ENCODE assay signal across 9 cellular contexts in the genomic region with DNA sequence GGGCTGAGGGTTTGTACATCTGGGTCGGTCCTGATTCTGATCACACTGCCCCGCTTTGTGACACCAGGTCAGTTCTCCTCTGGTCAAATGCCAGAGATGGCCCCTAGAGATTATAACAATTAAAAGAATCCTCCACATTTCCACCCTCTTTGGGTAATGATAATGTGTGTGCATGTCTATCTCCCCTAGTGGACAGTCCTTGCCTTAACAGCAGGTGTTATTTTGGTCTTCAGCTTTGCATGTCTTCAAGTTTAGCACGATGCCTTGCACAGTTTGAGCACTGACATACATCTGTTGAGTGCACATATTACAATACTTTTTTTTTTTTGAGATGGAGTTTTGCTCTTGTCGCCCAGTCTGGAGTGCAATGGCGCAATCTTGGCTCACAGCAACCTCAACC. TPM values are rescaled to one million over a fixed set of nuclear protein-coding genes. Genes with fewer than 3 reads are reported as not detected.
DNase-seq lines count a peak whose midpoint lies in the region; ATAC-seq and TF ChIP-seq lines count a peak whose summit lies in the region.
"Had no signal": no experiment of that assay in that cellular context is flagged by ENCODE, and none has a peak within 500 bp of the region (broad histone marks: within the 10 kb centered on the region; RNA-seq: fewer than 3 reads in every experiment).

No MANE protein-coding gene starts in this region.

- no peak overlapping the region for H3K27ac ChIP-seq in Karpas-422 (ENCODE audit: low read length)
- no peak overlapping the region for H3K27ac ChIP-seq in colonic mucosa
- no peak overlapping the region for H3K27ac ChIP-seq in upper lobe of right lung
- H3K27ac ChIP-seq in uterus = no peak overlapping the region

- no peak overlapping the region for H3K9ac ChIP-seq in Karpas-422 (ENCODE audit: low read length)
- no peak overlapping the region for H3K9ac ChIP-seq in colonic mucosa (ENCODE audit: low read depth in 2 of 2, low read length in 2 of 2)

- peak overlapping the region; percentile 50; the same call in 1 of the 2 replicates for H2AFZ ChIP-seq in Karpas-422 (ENCODE audit: low read length)

- no peak overlapping the region; the same call in 1 of the 2 replicates for H3K4me3 ChIP-seq in Karpas-422 (ENCODE audit: low read length)
- H3K4me3 ChIP-seq in colonic mucosa = no peak overlapping the region
- no peak overlapping the region for H3K4me3 ChIP-seq in upper lobe of right lung
- H3K4me3 ChIP-seq in uterus = no peak overlapping the region

- no peaks in the 10 kb centered on the region for H3K9me3 Mint-ChIP-seq in stimulated activated naive CD8-positive, alpha-beta T cell treated with anti-CD3 and anti-CD28 coated beads, Interleukin-15, amount 100 ng/mL, for 72 hours

- H3K4me3 Mint-ChIP-seq in stimulated activated naive CD8-positive, alpha-beta T cell treated with anti-CD3 and anti-CD28 coated beads, Interleukin-15, amount 100 ng/mL, for 72 hours = no peak overlapping the region

- H3K79me2 ChIP-seq in Karpas-422 (ENCODE audit: low read length) = no peaks in the 10 kb centered on the region

- no peak for TF ChIP-seq CTCF in colonic mucosa (IDR thresholded peaks at IDR 0.05)
- TF ChIP-seq CTCF in upper lobe of right lung (IDR thresholded peaks at IDR 0.05) = peak; percentile 31
- no peak for TF ChIP-seq CTCF in uterus (IDR thresholded peaks at IDR 0.05)

- TF ChIP-seq POLR2A in uterus (IDR thresholded peaks at IDR 0.05) = no peak

- intact Hi-C loops in colonic mucosa (cut with DNase I) = no loop called here
- intact Hi-C loops in upper lobe of right lung (cut with DNase I) = no loop called here
- intact Hi-C loops in uterus (cut with DNase I; ENCODE audit: low total_unique reads) = no loop called here

- peak overlapping the region; percentile 42 for H3K4me2 ChIP-seq in Karpas-422 (ENCODE audit: low read depth, low read length, poor library complexity, severe bottlenecking)

- no peak for DNase-seq in stimulated activated naive CD8-positive, alpha-beta T cell treated with anti-CD3 and anti-CD28 coated beads, Interleukin-15, amount 100 ng/mL, for 72 hours
- no peak for DNase-seq in stimulated activated naive CD8-positive, alpha-beta T cell treated with anti-CD3 and anti-CD28 coated beads, Interleukin-15, Interleukin-2, amounts not matched to agents 100 U/mL and 50 U/mL, for 24 hours
- DNase-seq in Karpas-422 (peak; percentile 87), colonic mucosa (peak; percentile 14), upper lobe of right lung (no peak), uterus (no peak), NCI-H446 treated with DMSO at 0.1 percent for 48 hours (lab: John Stamatoyannopoulos, UW) (no peak), DMS153 (lab: John Stamatoyannopoulos, UW) (no peak)
- DNase-seq: NCI-H446 had no signal

- H3K27me3 ChIP-seq in Karpas-422 (ENCODE audit: low read length) (no peaks in the 10 kb centered on the region), colonic mucosa (no peaks in the 10 kb centered on the region), upper lobe of right lung (no peaks in the 10 kb centered on the region), uterus (no peaks in the 10 kb centered on the region)

- H3K27me3 Mint-ChIP-seq in stimulated activated naive CD8-positive, alpha-beta T cell treated with anti-CD3 and anti-CD28 coated beads, Interleukin-15, amount 100 ng/mL, for 72 hours = no peaks in the 10 kb centered on the region

- no peaks in the 10 kb centered on the region for H3K4me1 Mint-ChIP-seq in stimulated activated naive CD8-positive, alpha-beta T cell treated with anti-CD3 and anti-CD28 coated beads, Interleukin-15, amount 100 ng/mL, for 72 hours

- peak; percentile 72 for ATAC-seq in stimulated activated naive CD8-positive, alpha-beta T cell treated with anti-CD3 and anti-CD28 coated beads, Interleukin-15, amount 100 ng/mL, for 72 hours
- ATAC-seq in stimulated activated naive CD8-positive, alpha-beta T cell treated with anti-CD3 and anti-CD28 coated beads, Interleukin-15, Interleukin-2, amounts not matched to agents 100 U/mL and 50 U/mL, for 24 hours = no peak
- peak; percentile 21 for ATAC-seq in upper lobe of right lung

- H3K36me3 ChIP-seq in Karpas-422 (ENCODE audit: insufficient read depth, low read length) (no peaks in the 10 kb centered on the region), colonic mucosa (no peaks in the 10 kb centered on the region), upper lobe of right lung (no peaks in the 10 kb centered on the region), uterus (no peaks in the 10 kb centered on the region)

- peaks cover 37% of the 10 kb centered on the region for H3K4me1 ChIP-seq in Karpas-422 (ENCODE audit: low read length)
- H3K4me1 ChIP-seq in colonic mucosa = peaks cover 6% of the 10 kb centered on the region
- H3K4me1 ChIP-seq in upper lobe of right lung = no peaks in the 10 kb centered on the region
- H3K4me1 ChIP-seq in uterus = no peaks in the 10 kb centered on the region

- no peaks in the 10 kb centered on the region for H4K20me1 ChIP-seq in Karpas-422 (ENCODE audit: insufficient read depth, low read depth, low read length)

- H3K27ac Mint-ChIP-seq in stimulated activated naive CD8-positive, alpha-beta T cell treated with anti-CD3 and anti-CD28 coated beads, Interleukin-15, amount 100 ng/mL, for 72 hours = no peak overlapping the region

- H3K9me2 ChIP-seq in Karpas-422 (replicated peaks; ENCODE audit: insufficient read depth, low read length) = no peaks in the 10 kb centered on the region

- H3K9me3 ChIP-seq in Karpas-422 (ENCODE audit: low read length) (no peaks in the 10 kb centered on the region), colonic mucosa (no peaks in the 10 kb centered on the region), upper lobe of right lung (no peaks in the 10 kb centered on the region), uterus (no peaks in the 10 kb centered on the region)

RNA-seq across cellular contexts. Expression of a gene that starts 25.7 kb away (rescaled TPM):
- total RNA-seq in Karpas-422 (2014; rRNA removed; shearing (Covaris generic); ENCODE audit: low replicate concordance) = 202 and 232 TPM in 2 replicates
- total RNA-seq in colonic mucosa (100 to 1,000 TPM; 128 to 131 TPM), upper lobe of right lung (80.7 TPM), uterus (100 to 1,000 TPM in 3 of 4 donors, 10 to 100 TPM in 1; 46.6 to 196 (median 126) TPM)

Comparison
In these comparisons a context has a peak if more than half of its experiments do, and no peak if none do; other contexts are left out.
1. DNase-seq: peak in Karpas-422 (single experiment) and colonic mucosa (single experiment); none in stimulated activated naive CD8-positive, alpha-beta T cell treated with anti-CD3 and anti-CD28 coated beads, Interleukin-15, amount 100 ng/mL, for 72 hours (0 of 2), stimulated activated naive CD8-positive, alpha-beta T cell treated with anti-CD3 and anti-CD28 coated beads, Interleukin-15, Interleukin-2, amounts not matched to agents 100 U/mL and 50 U/mL, for 24 hours (single experiment), upper lobe of right lung (single experiment), uterus (0 of 2), NCI-H446 treated with DMSO at 0.1 percent for 48 hours (single experiment) and DMS153 (single experiment).